In the genomic region with DNA sequence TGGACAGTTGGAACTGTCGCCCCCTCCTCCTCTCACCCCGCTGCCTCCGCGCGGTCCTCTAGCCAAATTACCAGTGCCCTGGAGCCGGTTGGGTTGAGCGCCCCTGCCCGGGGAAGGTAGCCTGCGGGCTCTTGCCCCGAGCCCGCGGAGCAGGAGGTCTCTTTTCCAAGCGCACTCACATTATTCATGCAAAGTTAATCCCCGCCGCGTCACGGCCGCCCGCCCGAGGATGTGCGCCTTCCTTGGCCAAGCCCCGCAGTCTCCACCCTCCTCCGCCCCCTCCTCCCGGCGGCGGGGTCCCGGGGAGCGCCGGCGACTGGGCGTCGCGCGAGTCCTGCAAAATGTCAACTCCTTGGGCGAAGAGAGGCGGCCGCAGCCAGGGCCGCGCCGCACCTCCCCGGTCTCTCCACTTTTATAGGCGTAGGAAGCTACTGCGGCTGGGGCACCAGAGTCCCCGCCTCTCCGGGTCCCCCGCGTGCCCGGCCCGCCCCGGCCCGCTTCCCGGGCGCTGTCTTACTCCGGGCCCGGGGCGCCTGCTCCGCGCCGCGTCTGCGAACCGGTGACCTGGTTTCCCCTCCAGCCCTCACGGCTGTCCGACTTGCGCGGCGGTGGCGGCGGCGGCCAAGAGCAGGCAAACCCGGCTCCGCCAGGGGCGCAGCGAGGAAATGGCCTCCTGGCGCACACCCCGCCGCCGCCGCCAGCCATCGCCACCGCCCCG, we compare ENCODE assay signal across 8 cellular contexts. TPM values are rescaled to one million over a fixed set of nuclear protein-coding genes. Genes with fewer than 3 reads are reported as not detected.
A peak's percentile ranks its signal among the peaks of the same experiment; 100 is the strongest.
DNase-seq lines count a peak whose midpoint lies in the region; ATAC-seq and TF ChIP-seq lines count a peak whose summit lies in the region.

A gene (minus strand): TSS at position 235 of the 718 bp plus-strand sequence.

- peak in 2 of 4 donors; percentile 62 to 69 for TF ChIP-seq POLR2A in esophagus squamous epithelium (IDR thresholded peaks at IDR 0.05)
- no peak for TF ChIP-seq POLR2A in tibial nerve (IDR thresholded peaks at IDR 0.05)

- DNase-seq in GM13976 (ENCODE audit: low spot score) (peak; percentile 51), esophagus squamous epithelium (lab: John Stamatoyannopoulos, UW) (no peak), midbrain (lab: John Stamatoyannopoulos, UW) (peak; percentile 74), tibial nerve (ENCODE audit: low spot score in 2 of 2) (peak; percentile 32 to 44), GM19240 (ENCODE audit: insufficient read length, low spot score) (no peak)

- H3K36me3 ChIP-seq in esophagus squamous epithelium (no peaks in the 10 kb centered on the region), tibial nerve (no peaks in the 10 kb centered on the region)

- H3K27ac ChIP-seq in esophagus squamous epithelium (peak within 1 kb of the TSS; percentile 91 to 94 (median 94)), tibial nerve (peak within 1 kb of the TSS; percentile 78 to 90 (median 86))

- H3K4me3 ChIP-seq in esophagus squamous epithelium, result peak within 1 kb of the TSS; percentile 57 to 85 (median 73)
- peak within 1 kb of the TSS; percentile 60 to 77 (median 68) for H3K4me3 ChIP-seq in tibial nerve

- TF ChIP-seq EP300 in tibial nerve (IDR thresholded peaks at IDR 0.05), result peak in 1 of 2 donors; percentile 62

- H3K27me3 ChIP-seq in esophagus squamous epithelium (peaks cover 0 to 15% (median 0%) of the 10 kb centered on the region in 4 donors), tibial nerve (peaks cover 0 to 11% of the 10 kb centered on the region in 2 donors)

- 0 to 6% methylated on average over 3 to 11 of the region's 82 CpGs for WGBS in esophagus squamous epithelium, 2 donors
- WGBS in tibial nerve, 2 donors, result 2% methylated on average over 17 to 46 of the region's 82 CpGs

- H3K4me1 ChIP-seq in esophagus squamous epithelium, result peaks cover 0 to 59% (median 12%) of the 10 kb centered on the region in 3 donors
- peaks cover 0 to 38% (median 0%) of the 10 kb centered on the region in 4 donors for H3K4me1 ChIP-seq in tibial nerve

- TF ChIP-seq CTCF in GM13976 (IDR thresholded peaks at IDR 0.05; ENCODE audit: borderline replicate concordance, control extremely low read depth, extremely low read depth, insufficient read depth, missing control alignments) (no peak), esophagus squamous epithelium (IDR thresholded peaks at IDR 0.05) (peak in 3 of 6 experiments; percentile 8 to 50 (median 30)), tibial nerve (IDR thresholded peaks at IDR 0.05) (peak; percentile 12 to 54 (median 40))

- peak; percentile 45 for ATAC-seq in HG02642 (IDR thresholded peaks at IDR 0.05; ENCODE audit: poor library complexity, unreplicated experiment)
- ATAC-seq in SK-N-SH treated with all-trans-retinoic acid at 6 μM for 48 hours, result peak; percentile 91
- ATAC-seq in HG02973 (IDR thresholded peaks at IDR 0.05; ENCODE audit: unreplicated experiment), result no peak

- in situ Hi-C loops in GM13976 (cut with MboI; ENCODE audit: low sequenced_read_pairs, unreplicated experiment), result loop anchor here (25.0 kb wide), 1 partner anchor 507 kb away; no protein-coding TSS in a partner anchor

- no peaks in the 10 kb centered on the region for H3K9me3 ChIP-seq in esophagus squamous epithelium
- no peaks in the 10 kb centered on the region for H3K9me3 ChIP-seq in tibial nerve

- intact Hi-C loops in esophagus squamous epithelium (cut with DNase I), result no loop called here

TF ChIP-seq in SK-N-SH treated with all-trans-retinoic acid at 6 μM for 48 hours, 23 proteins besides CTCF, POLR2A, EP300 and RAD21:
- TF ChIP-seq ZC3H10 (CRISPR knock-in tag; IDR thresholded peaks at IDR 0.05), result no peak

RNA-seq across cellular contexts. Expression of the gene that starts here (rescaled TPM):
- total RNA-seq in esophagus squamous epithelium, result 10 to 100 TPM in 1 of 4 donors, 1 to 10 TPM in 3; 3.7 to 11.3 (median 6.1) TPM
- total RNA-seq in tibial nerve, result 10 to 100 TPM in 2 of 4 donors, 1 to 10 TPM in 2; 6.3 to 10.3 (median 8.5) TPM

Comparison
In these comparisons a context has a peak if more than half of its experiments do, and no peak if none do; other contexts are left out.
1. DNase-seq: peak in GM13976 (single experiment), midbrain (single experiment) and tibial nerve (2 of 2); none in esophagus squamous epithelium (single experiment) and GM19240 (single experiment).